Comparison of ENCODE assay signal across 11 cellular contexts in genomic region chr1:114219247-114219872, GRCh38.
DNase-seq lines count a peak whose midpoint lies in the region; ATAC-seq and TF ChIP-seq lines count a peak whose summit lies in the region.
"Had no signal": no experiment of that assay in that cellular context is flagged by ENCODE, and none has a peak within 500 bp of the region (broad histone marks: within the 10 kb centered on the region; RNA-seq: fewer than 3 reads in every experiment).

No MANE protein-coding gene starts in this region.

- no peak for ATAC-seq in HG03565 (IDR thresholded peaks at IDR 0.05; ENCODE audit: unreplicated experiment)
- ATAC-seq in GM18520 (IDR thresholded peaks at IDR 0.05; ENCODE audit: unreplicated experiment) = no peak

- TF ChIP-seq POLR2A in breast epithelium (IDR thresholded peaks at IDR 0.05) = no peak

- no peaks in the 10 kb centered on the region for H3K4me1 ChIP-seq in breast epithelium
- H3K4me1 ChIP-seq in muscle layer of colon (ENCODE audit: insufficient read depth, low read length) = peaks cover 15% of the 10 kb centered on the region

- TF ChIP-seq CTCF in AG04449 (IDR thresholded peaks at IDR 0.05; ENCODE audit: insufficient read depth, low read length, missing control alignments) (peak; percentile 3), breast epithelium (IDR thresholded peaks at IDR 0.05) (no peak)

- H3K4me3 ChIP-seq in AG04449 (ENCODE audit: low read depth, low read length) (no peak overlapping the region), breast epithelium (peak overlapping the region in 2 of 3 donors; percentile 12 to 26), muscle layer of colon (ENCODE audit: low read depth in 1 of 2, low read length in 2 of 2) (peak overlapping the region in 1 of 2 donors; percentile 42)

- CTCF ChIA-PET in AG04449 (lab: Yijun Ruan, JAX) = interaction anchor here (0.5 kb wide), 1 partner anchor 242 kb away, joined by 3 read pairs; no protein-coding TSS in a partner anchor

- peak overlapping the region; percentile 12 for H3K9ac ChIP-seq in muscle layer of colon (ENCODE audit: low read length)

- POLR2A ChIA-PET in AG04449 (lab: Yijun Ruan, JAX) = no interaction called here

- H3K27me3 ChIP-seq in breast epithelium (no peaks in the 10 kb centered on the region), muscle layer of colon (ENCODE audit: control insufficient read depth in 1 of 2, insufficient read depth in 2 of 2, low read length in 2 of 2) (no peaks in the 10 kb centered on the region)

- intact Hi-C loops in breast epithelium (cut with DNase I; ENCODE audit: low total_unique reads) = no loop called here

- H3K27ac ChIP-seq in breast epithelium (no peak overlapping the region), muscle layer of colon (ENCODE audit: low read depth, low read length) (no peak overlapping the region)
- H3K27ac ChIP-seq: HL-60 had no signal

- no peak for DNase-seq in AG04449 (ENCODE audit: low read depth, low spot score)
- DNase-seq in HT-29 (ENCODE audit: low spot score) = peak; percentile 23
- DNase-seq in breast epithelium (ENCODE audit: low spot score in 2 of 2) = no peak
- DNase-seq in NCI-H69 (lab: John Stamatoyannopoulos, UW) = no peak
- DNase-seq in mesenteric fat pad (ENCODE audit: low spot score) = no peak
- DNase-seq: DMS79 treated with DMSO at 0.1 percent for 48 hours, trophoblast cell had no signal

- H3K9me3 ChIP-seq in breast epithelium = no peaks in the 10 kb centered on the region
- H3K9me3 ChIP-seq in muscle layer of colon (ENCODE audit: low read length) = no peaks in the 10 kb centered on the region

- H3K36me3 ChIP-seq in breast epithelium (no peaks in the 10 kb centered on the region), muscle layer of colon (ENCODE audit: insufficient read depth, low read length) (no peaks in the 10 kb centered on the region)
